In genomic region chr9:109907400-109907799, GRCh38 we compare ENCODE assay signal across 8 cellular contexts.
DNase-seq lines count a peak whose midpoint lies in the region; ATAC-seq and TF ChIP-seq lines count a peak whose summit lies in the region.

No MANE protein-coding gene starts in this region.

- intact Hi-C loops in dorsolateral prefrontal cortex (cut with DNase I) (loop anchor here (2.0 to 10.0 kb wide), 2 partner anchors 147 to 151 kb away; no protein-coding TSS in a partner anchor), psoas muscle (cut with DNase I) (loop anchor here in 1 of 2 donors (2.0 kb wide), 1 partner anchor 245 kb away; no protein-coding TSS in a partner anchor)

- TF ChIP-seq CTCF in dorsolateral prefrontal cortex (IDR thresholded peaks at IDR 0.05 in 54 of 56, conservative IDR thresholded peaks at IDR 0.05 in 2 of 56; ENCODE audit: low read depth in 1 of 56, partially characterized antibody in 56 of 56) (no peak), psoas muscle (IDR thresholded peaks at IDR 0.05) (no peak)

- ATAC-seq in HG03025 (IDR thresholded peaks at IDR 0.05; ENCODE audit: low FRiP score, unreplicated experiment), result peak; percentile 78
- ATAC-seq in psoas muscle, result peak; percentile 6 to 61 (median 39)
- no peak for ATAC-seq in HG02970 (IDR thresholded peaks at IDR 0.05; ENCODE audit: low FRiP score, unreplicated experiment)

- H3K27ac ChIP-seq in dorsolateral prefrontal cortex (peak overlapping the region in 50 of 59 donors; percentile 3 to 80 (median 60)), psoas muscle (peak overlapping the region; percentile 56)

- no peaks in the 10 kb centered on the region for H3K27me3 ChIP-seq in dorsolateral prefrontal cortex
- H3K27me3 ChIP-seq in psoas muscle (ENCODE audit: insufficient read depth in 3 of 3, low read length in 2 of 3), result no peaks in the 10 kb centered on the region

- peaks cover 4% of the 10 kb centered on the region for H3K4me1 ChIP-seq in psoas muscle

- DNase-seq in GM19238 (ENCODE audit: insufficient read length, low spot score), result peak; percentile 37
- DNase-seq in dorsolateral prefrontal cortex, result no peak
- no peak for DNase-seq in psoas muscle
- no peak for DNase-seq in D341Med (ENCODE audit: low spot score)
- no peak for DNase-seq in activated T-cell treated with anti-CD3 and anti-CD28 coated beads, Interleukin-2, amount 50 U/mL, for 48 hours
- DNase-seq in NCI-H1694 (lab: John Stamatoyannopoulos, UW), result no peak

- 66 to 74% (median 68%) methylated on average over 5 of the region's 5 CpGs for WGBS in psoas muscle, 3 donors

- H3K36me3 ChIP-seq in psoas muscle (ENCODE audit: insufficient read depth in 1 of 2, low read depth in 1 of 2), result no peaks in the 10 kb centered on the region

- no peaks in the 10 kb centered on the region for H3K9me3 ChIP-seq in psoas muscle

- H3K4me3 ChIP-seq in dorsolateral prefrontal cortex (peak overlapping the region in 2 of 59 donors; percentile 1 to 9), psoas muscle (no peak overlapping the region)
